In the genomic region with DNA sequence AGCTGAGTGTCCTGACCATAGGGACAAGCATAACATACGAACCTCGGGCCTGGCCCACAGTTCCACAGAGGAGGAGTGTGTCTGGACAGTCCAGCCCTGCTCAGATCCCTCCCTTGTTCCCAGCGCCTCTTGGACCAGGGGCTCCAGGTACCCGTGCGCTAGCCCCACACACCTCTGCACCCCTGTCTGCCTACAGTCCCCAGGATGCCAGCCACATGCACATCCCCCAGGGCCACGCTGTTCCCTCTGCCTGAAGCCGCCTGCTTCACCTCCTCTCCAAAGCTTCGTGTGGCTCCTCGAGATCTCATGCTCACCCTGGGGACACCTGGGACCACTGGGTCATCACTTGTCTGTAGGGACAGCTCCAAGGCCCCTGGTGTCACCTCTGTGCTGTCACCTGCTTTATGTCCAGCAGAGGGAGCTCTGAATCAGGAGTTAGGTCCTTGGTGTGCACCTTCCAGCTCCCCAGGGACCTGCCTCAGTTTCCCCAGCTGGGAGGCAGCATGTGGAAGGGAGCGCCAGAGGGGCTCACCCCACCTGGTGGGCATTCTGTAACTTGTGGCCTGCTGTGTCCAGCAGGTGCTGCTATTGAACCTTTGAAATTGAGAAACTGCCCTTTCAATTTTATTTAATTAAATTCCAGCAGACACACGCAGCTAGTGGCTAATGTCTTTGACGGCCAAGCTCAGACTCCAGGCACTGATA, we compare ENCODE assay signal across 8 cellular contexts. TPM values are rescaled to one million over a fixed set of nuclear protein-coding genes. Genes with fewer than 3 reads are reported as not detected.
DNase-seq lines count a peak whose midpoint lies in the region; ATAC-seq and TF ChIP-seq lines count a peak whose summit lies in the region.

No MANE protein-coding gene starts in this region.

- no peak for ATAC-seq in GM18870 (IDR thresholded peaks at IDR 0.05; ENCODE audit: unreplicated experiment)

- peak; percentile 76 for TF ChIP-seq CTCF in fibroblast of the aortic adventitia (IDR thresholded peaks at IDR 0.05; ENCODE audit: insufficient read depth, low read length)

- H3K4me3 ChIP-seq in fibroblast of the aortic adventitia (ENCODE audit: low read depth, low read length), result no peak overlapping the region

- DNase-seq in NCI-H748 (lab: John Stamatoyannopoulos, UW; ENCODE audit: unreplicated experiment) (peak; percentile 31), NCI-H748 treated with DMSO at 0.1 percent for 48 hours (lab: John Stamatoyannopoulos, UW) (no peak), NCI-H345 (lab: John Stamatoyannopoulos, UW) (peak; percentile 73), fibroblast of the aortic adventitia (ENCODE audit: low read depth) (peak; percentile 42), retina (peak; percentile 64)
- peak; percentile 46 for DNase-seq in activated T-cell treated with anti-CD3 and anti-CD28 coated beads, Interleukin-2, amount 50 U/mL, for 1 hour
- no peak for DNase-seq in NK-92 treated with Interleukin-12 subunit alpha and Interleukin-12 subunit beta, amount 100 ng/mL, for 24 hours (lab: John Stamatoyannopoulos, UW)

RNA-seq across cellular contexts. Expression of a gene that starts 7.3 kb away (rescaled TPM):
- 24.8 and 28.6 TPM in 2 replicates for total RNA-seq in fibroblast of the aortic adventitia (ENCODE audit: low replicate concordance)

RNA-seq across cellular contexts. Expression of a gene that starts 12.4 kb away (rescaled TPM):
- total RNA-seq in fibroblast of the aortic adventitia (ENCODE audit: low replicate concordance), result 0.09 and 0.25 TPM in 2 replicates

RNA-seq across cellular contexts. Expression of a gene that starts 31.0 kb away (rescaled TPM):
- total RNA-seq in fibroblast of the aortic adventitia (ENCODE audit: low replicate concordance), result not detected in 2 replicates

RNA-seq across cellular contexts. Expression of a gene that starts 49.3 kb away (rescaled TPM):
- total RNA-seq in fibroblast of the aortic adventitia (ENCODE audit: low replicate concordance), result 45.5 and 58.3 TPM in 2 replicates

Comparison
In these comparisons a context has a peak if more than half of its experiments do, and no peak if none do; other contexts are left out.
1. DNase-seq: peak in NCI-H748 (single experiment), NCI-H345 (single experiment), activated T-cell treated with anti-CD3 and anti-CD28 coated beads, Interleukin-2, amount 50 U/mL, for 1 hour (single experiment), fibroblast of the aortic adventitia (single experiment) and retina (single experiment); none in NCI-H748 treated with DMSO at 0.1 percent for 48 hours (single experiment) and NK-92 treated with Interleukin-12 subunit alpha and Interleukin-12 subunit beta, amount 100 ng/mL, for 24 hours (single experiment).